In the genomic region with DNA sequence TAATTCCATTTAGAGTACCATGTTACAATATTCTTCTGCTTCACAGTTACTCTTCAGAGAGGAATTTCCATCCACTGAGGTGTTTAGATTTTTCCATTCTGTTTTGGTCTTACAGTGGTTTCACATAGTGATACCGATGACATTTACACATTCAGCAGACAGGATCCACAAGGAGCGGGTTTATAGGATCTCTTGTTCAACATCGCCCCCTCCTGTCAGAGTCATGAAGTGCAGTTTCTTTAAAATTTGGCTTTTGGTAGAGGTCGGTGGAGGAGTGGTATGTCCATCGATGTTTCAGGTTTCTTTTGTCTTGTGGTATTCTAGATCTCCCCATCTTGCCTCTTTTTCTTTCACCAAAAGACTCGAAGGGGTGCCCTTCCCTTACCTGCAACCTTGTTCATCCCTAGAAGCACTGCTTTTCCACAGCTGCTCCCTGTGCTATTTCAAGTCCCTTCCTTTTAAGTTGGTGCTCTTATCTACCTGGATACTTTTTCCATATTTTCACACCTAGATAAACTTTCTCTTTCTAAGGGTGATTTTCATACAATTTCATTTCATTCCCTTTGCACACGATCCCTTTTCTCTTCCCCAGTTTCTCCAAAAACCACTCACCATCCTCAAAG, we compare ENCODE assay signal across 8 cellular contexts.
DNase-seq lines count a peak whose midpoint lies in the region; ATAC-seq and TF ChIP-seq lines count a peak whose summit lies in the region.

No MANE protein-coding gene starts in this region.

- CTCF ChIA-PET in MCF 10A (lab: Yijun Ruan, JAX): interaction anchor here (0.6 to 3.1 kb wide), 27 partner anchors 9 to 554 kb away, joined by 3 to 27 read pairs (median 4); no protein-coding TSS in a partner anchor

- no peaks in the 10 kb centered on the region for H3K27me3 Mint-ChIP-seq in MCF 10A (ENCODE audit: insufficient read depth, unreplicated experiment)

- intact Hi-C loops in MCF 10A (cut with micrococcal nuclease): loop anchor here (1.0 to 10.0 kb wide), 7 partner anchors 53 to 1217 kb away; no protein-coding TSS in a partner anchor

- BruUV-seq in MCF 10A (replicated peaks; lab: Mats Ljungman, UMichigan): no TSS peak

- DNase-seq in NCI-H1436 (lab: John Stamatoyannopoulos, UW): peak; percentile 23
- DNase-seq in NCI-H1436 treated with DMSO at 0.1 percent for 48 hours (lab: John Stamatoyannopoulos, UW): no peak
- DNase-seq in Kasumi-1 (lab: John Stamatoyannopoulos, UW): peak; percentile 65 to 80
- DNase-seq in RKO (ENCODE audit: low spot score): peak; percentile 32
- peak; percentile 75 for DNase-seq in MCF 10A (ENCODE audit: unreplicated experiment)
- DNase-seq in iPS-NIHi11 (ENCODE audit: low spot score): peak; percentile 78
- DNase-seq in stimulated activated CD4-positive, alpha-beta T cell treated with anti-CD3 and anti-CD28 coated beads, Interleukin-15, amount 100 ng/mL, for 24 hours: peak; percentile 55

- H3K9me3 Mint-ChIP-seq in MCF 10A (ENCODE audit: unreplicated experiment): peaks cover 12% of the 10 kb centered on the region

- H3K36me3 Mint-ChIP-seq in MCF 10A (ENCODE audit: insufficient read depth, unreplicated experiment): peaks cover 20% of the 10 kb centered on the region

- TF ChIP-seq CTCF in MCF 10A (IDR thresholded peaks at IDR 0.05; ENCODE audit: unreplicated experiment): peak; percentile 89

- POLR2A ChIA-PET in MCF 10A (lab: Yijun Ruan, JAX): interaction anchor here (0.7 to 1.1 kb wide), 3 partner anchors 13 to 554 kb away, joined by 3 to 4 read pairs (median 4); no protein-coding TSS in a partner anchor

- H3K4me3 Mint-ChIP-seq in MCF 10A (ENCODE audit: unreplicated experiment): no peak overlapping the region

- peaks cover 16% of the 10 kb centered on the region for H3K4me1 Mint-ChIP-seq in MCF 10A (ENCODE audit: insufficient read depth, unreplicated experiment)

- no peak for ATAC-seq in GM21381 (IDR thresholded peaks at IDR 0.05; ENCODE audit: unreplicated experiment)

- no peak overlapping the region for H3K27ac Mint-ChIP-seq in MCF 10A (ENCODE audit: low read depth, unreplicated experiment)
